In the genomic region with DNA sequence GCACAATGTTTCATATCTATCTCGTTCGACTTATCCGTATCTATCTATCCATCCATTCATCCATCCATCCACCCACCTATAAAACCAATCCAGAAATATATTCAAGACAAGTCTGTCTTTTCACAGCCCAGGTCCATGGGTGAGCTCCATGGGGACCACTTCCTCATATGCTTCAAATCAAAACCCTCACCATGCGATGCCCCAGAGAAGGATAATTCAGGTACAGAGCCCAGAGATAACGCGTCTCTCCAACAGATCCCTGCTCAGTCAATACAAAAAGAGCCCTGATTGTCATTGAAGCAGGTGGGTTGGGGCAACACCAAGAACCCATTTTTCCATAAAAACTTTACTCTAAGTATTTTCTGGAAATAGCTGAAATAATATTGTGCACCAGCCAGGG, we compare ENCODE assay signal across 26 cellular contexts.
"Had no signal": no experiment of that assay in that cellular context is flagged by ENCODE, and none has a peak within 500 bp of the region (broad histone marks: within the 10 kb centered on the region; RNA-seq: fewer than 3 reads in every experiment).

No MANE protein-coding gene starts in this region.

- ATAC-seq: heart right ventricle; left colon; left ventricle myocardium superior; mucosa of descending colon; natural killer cell treated with Interleukin-12 subunit alpha and Interleukin-12 subunit beta and Interleukin-15 and Interleukin-18, amount 100 ng/mL, for 72 hours; stimulated activated memory B cell treated with anti-CD40 and anti-IgM and Interleukin-4, amounts not matched to agents 10 μg/mL and 1 μg/mL and 100 μg/mL, for 72 hours; stimulated activated naive CD8-positive, alpha-beta T cell treated with anti-CD3 and anti-CD28 coated beads, Interleukin-15, Interleukin-2, amounts not matched to agents 100 U/mL and 50 U/mL, for 24 hours had no signal

- H3K36me3 ChIP-seq: esophagus muscularis mucosa, heart right ventricle, neutrophil, sigmoid colon, thoracic aorta, tibial nerve, upper lobe of left lung had no signal

- H3K4me1 ChIP-seq: parathyroid adenoma had no signal

- H3K4me3 ChIP-seq: coronary artery, esophagus muscularis mucosa, heart right ventricle, lung, mucosa of descending colon, sigmoid colon, thoracic aorta, tibial nerve, upper lobe of left lung had no signal

- H3K36me3 Mint-ChIP-seq: memory B cell; naive B cell; natural killer cell treated with Interleukin-12 subunit alpha and Interleukin-12 subunit beta and Interleukin-15 and Interleukin-18, amount 100 ng/mL, for 72 hours; stimulated activated memory B cell treated with anti-CD40 and anti-IgM and Interleukin-4, amounts not matched to agents 10 μg/mL and 1 μg/mL and 100 μg/mL, for 72 hours had no signal

- H3K4me3 Mint-ChIP-seq: memory B cell; naive B cell; natural killer cell treated with Interleukin-12 subunit alpha and Interleukin-12 subunit beta and Interleukin-15 and Interleukin-18, amount 100 ng/mL, for 72 hours; neural crest cell; stimulated activated memory B cell treated with anti-CD40 and anti-IgM and Interleukin-4, amounts not matched to agents 10 μg/mL and 1 μg/mL and 100 μg/mL, for 72 hours had no signal

- H3K9ac ChIP-seq: parathyroid adenoma had no signal

- H3K27ac ChIP-seq: esophagus muscularis mucosa, neutrophil, parathyroid adenoma, sigmoid colon, thoracic aorta, tibial nerve, upper lobe of left lung had no signal

- H3K9me3 Mint-ChIP-seq: natural killer cell treated with Interleukin-12 subunit alpha and Interleukin-12 subunit beta and Interleukin-15 and Interleukin-18, amount 100 ng/mL, for 72 hours had no signal

- H3K9me3 ChIP-seq: esophagus muscularis mucosa, mucosa of descending colon, neutrophil, thoracic aorta, upper lobe of left lung had no signal

- DNase-seq: dermis blood vessel endothelial cell; effector memory CD4-positive, alpha-beta T cell; foreskin melanocyte; glutamatergic neuron; heart right ventricle; hippocampal formation; left colon; left ventricle myocardium superior; mucosa of descending colon; naive B cell; stimulated activated CD4-positive, alpha-beta T cell treated with anti-CD3 and anti-CD28 coated beads, Interleukin-4, amount 100 ng/mL, for 4 hours; stimulated activated naive CD8-positive, alpha-beta T cell treated with anti-CD3 and anti-CD28 coated beads, Interleukin-15, Interleukin-2, amounts not matched to agents 100 U/mL and 50 U/mL, for 24 hours; upper lobe of left lung had no signal

- H3K27me3 ChIP-seq: esophagus muscularis mucosa, heart right ventricle, tibial nerve, upper lobe of left lung had no signal

- H3K27ac Mint-ChIP-seq: memory B cell; naive B cell; natural killer cell treated with Interleukin-12 subunit alpha and Interleukin-12 subunit beta and Interleukin-15 and Interleukin-18, amount 100 ng/mL, for 72 hours; progenitor cell of endocrine pancreas; stimulated activated memory B cell treated with anti-CD40 and anti-IgM and Interleukin-4, amounts not matched to agents 10 μg/mL and 1 μg/mL and 100 μg/mL, for 72 hours had no signal
